Comparison of ENCODE assay signal across 8 cellular contexts in genomic region chr2:169694113-169694893, GRCh38. TPM values are rescaled to one million over a fixed set of nuclear protein-coding genes. Genes with fewer than 3 reads are reported as not detected.
DNase-seq lines count a peak whose midpoint lies in the region; ATAC-seq, FAIRE-seq and TF ChIP-seq lines count a peak whose summit lies in the region.

CFAP210 (minus strand) TSS chr2:169694405; CDS start chr2:169694327, 78 bp downstream.
PHOSPHO2 (plus strand) TSS chr2:169694469; CDS start chr2:169700972, 6,503 bp downstream.

- H3K9me3 Mint-ChIP-seq in natural killer cell: peaks cover 3 to 9% of the 10 kb centered on the region in 2 donors

- ATAC-seq in natural killer cell: peak; percentile 93 to 99 (median 94)

- TF ChIP-seq POLR2A in H54 (IDR thresholded peaks at IDR 0.05; ENCODE audit: low read depth, low read length): peak; percentile 73; the same call in 1 of the 2 replicates

- peak within 1 kb of the TSS; percentile 97 for H3K4me3 Mint-ChIP-seq in natural killer cell

- DNase-seq in ELF-1 (ENCODE audit: low read depth, low spot score): peak; percentile 97
- peak; percentile 93 for DNase-seq in H54 (ENCODE audit: insufficient read length, low spot score)
- peak; percentile 96 for DNase-seq in LoVo (ENCODE audit: low spot score)
- DNase-seq in RWPE1 (ENCODE audit: low spot score): peak; percentile 92
- DNase-seq in activated T-helper 9 cell treated with anti-CD3 and anti-CD28 coated beads, Interleukin-2, amount 50 U/mL, for 16 hours (ENCODE audit: low read depth): peak; percentile 98
- DNase-seq in fibroblast of pulmonary artery (ENCODE audit: low read depth): peak; percentile 97
- DNase-seq in natural killer cell: peak; percentile 99
- peak; percentile 97 to 98 (median 97) for DNase-seq in stimulated activated naive CD4-positive, alpha-beta T cell (lab: John Stamatoyannopoulos, UW)

- peak within 1 kb of the TSS; percentile 87 for H3K4me3 ChIP-seq in fibroblast of pulmonary artery (replicated peaks; ENCODE audit: low read depth, low read length)

- intact Hi-C loops in natural killer cell (cut with micrococcal nuclease): loop anchor here (2.0 to 10.0 kb wide), 4 partner anchors 38 to 130 kb away; partner anchors contain the start of genes KLHL23, METTL5, PPIG and SSB

- FAIRE-seq in H54 (lab: Jason Lieb, UNC): peak; percentile 98

- H3K27me3 Mint-ChIP-seq in natural killer cell (ENCODE audit: low read depth in 2 of 2): peaks cover 15 to 23% of the 10 kb centered on the region in 2 donors

- H3K27ac ChIP-seq in RWPE1: peak within 1 kb of the TSS; percentile 77

- TF ChIP-seq CTCF in RWPE1 (conservative IDR thresholded peaks at IDR 0.05; ENCODE audit: low read depth) (no peak), fibroblast of pulmonary artery (IDR thresholded peaks at IDR 0.05; ENCODE audit: low read length, missing control alignments) (no peak), natural killer cell (IDR thresholded peaks at IDR 0.05) (no peak)

- H3K36me3 Mint-ChIP-seq in natural killer cell: peaks cover 14% of the 10 kb centered on the region

- H3K27ac Mint-ChIP-seq in natural killer cell: peak within 1 kb of the TSS; percentile 97 to 98

- peaks cover 17 to 19% of the 10 kb centered on the region in 2 donors for H3K4me1 Mint-ChIP-seq in natural killer cell

- POLR2A ChIA-PET in RWPE1 (lab: Yijun Ruan, JAX; ENCODE audit: low non-redundant PET): no interaction called here

- CTCF ChIA-PET in RWPE1 (lab: Yijun Ruan, JAX): no interaction called here

RNA-seq across cellular contexts. Expression of gene CFAP210, which starts in this region (rescaled TPM):
- total RNA-seq in natural killer cell: 1 to 10 TPM in 2 of 3 donors, under 1 TPM in 1; 0.27 to 8.4 (median 1.5) TPM

RNA-seq across cellular contexts. Expression of gene PHOSPHO2, which starts in this region (rescaled TPM):
- 1 to 10 TPM; 3.6 to 9.5 (median 5.8) TPM for total RNA-seq in natural killer cell

Comparison
In these comparisons a context has a peak if more than half of its experiments do, and no peak if none do; other contexts are left out.
1. Peak in every context shown above with its lines: DNase-seq, ATAC-seq, H3K4me3 ChIP-seq and H3K27ac ChIP-seq.